Comparison of ENCODE assay signal across 1 cellular context in the genomic region with DNA sequence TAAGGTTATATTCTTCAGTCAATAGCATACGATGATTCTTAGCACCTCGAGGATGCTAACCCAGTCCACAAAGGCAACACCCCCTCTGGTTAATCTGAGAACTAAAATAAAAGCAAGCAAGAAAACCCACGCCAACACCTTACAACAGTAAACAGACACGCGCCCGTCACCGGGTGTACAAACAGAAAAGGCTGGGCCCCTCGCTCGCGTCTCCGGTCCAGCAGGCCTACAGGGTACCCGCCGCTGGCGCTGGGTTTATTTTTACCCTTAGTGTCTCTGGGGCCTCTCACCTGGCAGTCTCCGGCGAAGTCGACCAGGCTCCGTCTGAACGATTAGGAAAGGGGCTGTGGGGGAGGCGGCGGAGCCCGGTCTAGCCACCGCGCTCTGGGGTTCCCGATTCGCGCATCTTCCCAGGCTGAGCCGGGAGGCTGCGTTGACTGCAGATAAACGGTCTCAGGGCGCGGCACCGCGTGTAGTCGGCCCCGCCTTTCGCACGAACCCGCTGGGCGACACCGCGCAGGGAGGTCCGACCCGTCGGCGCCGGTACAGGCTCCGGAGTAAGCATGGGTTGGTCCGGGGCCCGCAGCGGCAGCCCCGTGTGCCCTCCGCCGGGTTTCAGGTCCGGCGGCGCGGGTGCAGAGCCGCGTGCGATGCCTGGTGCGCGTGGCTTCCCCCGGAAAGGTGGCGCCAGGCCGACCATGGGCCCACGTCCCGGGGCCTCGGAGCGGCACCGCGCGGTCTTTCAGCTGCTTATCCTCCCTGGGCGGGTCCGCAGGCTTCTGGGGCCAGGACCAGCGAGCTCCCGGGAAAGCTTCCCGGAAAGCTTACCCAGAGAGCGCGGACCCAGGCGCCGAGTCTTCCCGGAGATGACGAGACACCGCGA.
TF ChIP-seq lines count a peak whose summit lies in the region.

A gene with protein sequence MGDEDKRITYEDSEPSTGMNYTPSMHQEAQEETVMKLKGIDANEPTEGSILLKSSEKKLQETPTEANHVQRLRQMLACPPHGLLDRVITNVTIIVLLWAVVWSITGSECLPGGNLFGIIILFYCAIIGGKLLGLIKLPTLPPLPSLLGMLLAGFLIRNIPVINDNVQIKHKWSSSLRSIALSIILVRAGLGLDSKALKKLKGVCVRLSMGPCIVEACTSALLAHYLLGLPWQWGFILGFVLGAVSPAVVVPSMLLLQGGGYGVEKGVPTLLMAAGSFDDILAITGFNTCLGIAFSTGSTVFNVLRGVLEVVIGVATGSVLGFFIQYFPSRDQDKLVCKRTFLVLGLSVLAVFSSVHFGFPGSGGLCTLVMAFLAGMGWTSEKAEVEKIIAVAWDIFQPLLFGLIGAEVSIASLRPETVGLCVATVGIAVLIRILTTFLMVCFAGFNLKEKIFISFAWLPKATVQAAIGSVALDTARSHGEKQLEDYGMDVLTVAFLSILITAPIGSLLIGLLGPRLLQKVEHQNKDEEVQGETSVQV (minus strand): TSS at position 868 of the 883 bp plus-strand sequence. CDS start 9,211 bp downstream, outside the sequence.

TF ChIP-seq in SK-N-SH, 30 proteins besides CTCF, POLR2A, EP300 and RAD21 (continued from another document):
- TF ChIP-seq, protein P1, sequence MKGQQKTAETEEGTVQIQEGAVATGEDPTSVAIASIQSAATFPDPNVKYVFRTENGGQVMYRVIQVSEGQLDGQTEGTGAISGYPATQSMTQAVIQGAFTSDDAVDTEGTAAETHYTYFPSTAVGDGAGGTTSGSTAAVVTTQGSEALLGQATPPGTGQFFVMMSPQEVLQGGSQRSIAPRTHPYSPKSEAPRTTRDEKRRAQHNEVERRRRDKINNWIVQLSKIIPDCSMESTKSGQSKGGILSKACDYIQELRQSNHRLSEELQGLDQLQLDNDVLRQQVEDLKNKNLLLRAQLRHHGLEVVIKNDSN (IDR thresholded peaks at IDR 0.05; ENCODE audit: borderline replicate concordance, low read depth) = no peak
- no peak for TF ChIP-seq TEAD4 (IDR thresholded peaks at IDR 0.05; ENCODE audit: borderline replicate concordance, insufficient read depth)
- no peak for TF ChIP-seq FOXJ3 (CRISPR knock-in tag; IDR thresholded peaks at IDR 0.05)
- TF ChIP-seq, protein P2, sequence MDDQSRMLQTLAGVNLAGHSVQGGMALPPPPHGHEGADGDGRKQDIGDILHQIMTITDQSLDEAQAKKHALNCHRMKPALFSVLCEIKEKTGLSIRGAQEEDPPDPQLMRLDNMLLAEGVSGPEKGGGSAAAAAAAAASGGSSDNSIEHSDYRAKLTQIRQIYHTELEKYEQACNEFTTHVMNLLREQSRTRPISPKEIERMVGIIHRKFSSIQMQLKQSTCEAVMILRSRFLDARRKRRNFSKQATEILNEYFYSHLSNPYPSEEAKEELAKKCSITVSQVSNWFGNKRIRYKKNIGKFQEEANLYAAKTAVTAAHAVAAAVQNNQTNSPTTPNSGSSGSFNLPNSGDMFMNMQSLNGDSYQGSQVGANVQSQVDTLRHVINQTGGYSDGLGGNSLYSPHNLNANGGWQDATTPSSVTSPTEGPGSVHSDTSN (IDR thresholded peaks at IDR 0.05) = no peak
- peak; percentile 55 for TF ChIP-seq TAF1 (IDR thresholded peaks at IDR 0.05; ENCODE audit: borderline replicate concordance, low read depth, low read length)
- TF ChIP-seq, protein P3, sequence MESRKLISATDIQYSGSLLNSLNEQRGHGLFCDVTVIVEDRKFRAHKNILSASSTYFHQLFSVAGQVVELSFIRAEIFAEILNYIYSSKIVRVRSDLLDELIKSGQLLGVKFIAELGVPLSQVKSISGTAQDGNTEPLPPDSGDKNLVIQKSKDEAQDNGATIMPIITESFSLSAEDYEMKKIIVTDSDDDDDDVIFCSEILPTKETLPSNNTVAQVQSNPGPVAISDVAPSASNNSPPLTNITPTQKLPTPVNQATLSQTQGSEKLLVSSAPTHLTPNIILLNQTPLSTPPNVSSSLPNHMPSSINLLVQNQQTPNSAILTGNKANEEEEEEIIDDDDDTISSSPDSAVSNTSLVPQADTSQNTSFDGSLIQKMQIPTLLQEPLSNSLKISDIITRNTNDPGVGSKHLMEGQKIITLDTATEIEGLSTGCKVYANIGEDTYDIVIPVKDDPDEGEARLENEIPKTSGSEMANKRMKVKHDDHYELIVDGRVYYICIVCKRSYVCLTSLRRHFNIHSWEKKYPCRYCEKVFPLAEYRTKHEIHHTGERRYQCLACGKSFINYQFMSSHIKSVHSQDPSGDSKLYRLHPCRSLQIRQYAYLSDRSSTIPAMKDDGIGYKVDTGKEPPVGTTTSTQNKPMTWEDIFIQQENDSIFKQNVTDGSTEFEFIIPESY (IDR thresholded peaks at IDR 0.05; ENCODE audit: borderline replicate concordance, low read depth) = peak; percentile 91
- 0 out of 2 replicates have a peak, but pooled peaks have one; percentile 19 for TF ChIP-seq GATA2 (CRISPR knock-in tag; IDR thresholded peaks at IDR 0.05)
- TF ChIP-seq, protein P4, sequence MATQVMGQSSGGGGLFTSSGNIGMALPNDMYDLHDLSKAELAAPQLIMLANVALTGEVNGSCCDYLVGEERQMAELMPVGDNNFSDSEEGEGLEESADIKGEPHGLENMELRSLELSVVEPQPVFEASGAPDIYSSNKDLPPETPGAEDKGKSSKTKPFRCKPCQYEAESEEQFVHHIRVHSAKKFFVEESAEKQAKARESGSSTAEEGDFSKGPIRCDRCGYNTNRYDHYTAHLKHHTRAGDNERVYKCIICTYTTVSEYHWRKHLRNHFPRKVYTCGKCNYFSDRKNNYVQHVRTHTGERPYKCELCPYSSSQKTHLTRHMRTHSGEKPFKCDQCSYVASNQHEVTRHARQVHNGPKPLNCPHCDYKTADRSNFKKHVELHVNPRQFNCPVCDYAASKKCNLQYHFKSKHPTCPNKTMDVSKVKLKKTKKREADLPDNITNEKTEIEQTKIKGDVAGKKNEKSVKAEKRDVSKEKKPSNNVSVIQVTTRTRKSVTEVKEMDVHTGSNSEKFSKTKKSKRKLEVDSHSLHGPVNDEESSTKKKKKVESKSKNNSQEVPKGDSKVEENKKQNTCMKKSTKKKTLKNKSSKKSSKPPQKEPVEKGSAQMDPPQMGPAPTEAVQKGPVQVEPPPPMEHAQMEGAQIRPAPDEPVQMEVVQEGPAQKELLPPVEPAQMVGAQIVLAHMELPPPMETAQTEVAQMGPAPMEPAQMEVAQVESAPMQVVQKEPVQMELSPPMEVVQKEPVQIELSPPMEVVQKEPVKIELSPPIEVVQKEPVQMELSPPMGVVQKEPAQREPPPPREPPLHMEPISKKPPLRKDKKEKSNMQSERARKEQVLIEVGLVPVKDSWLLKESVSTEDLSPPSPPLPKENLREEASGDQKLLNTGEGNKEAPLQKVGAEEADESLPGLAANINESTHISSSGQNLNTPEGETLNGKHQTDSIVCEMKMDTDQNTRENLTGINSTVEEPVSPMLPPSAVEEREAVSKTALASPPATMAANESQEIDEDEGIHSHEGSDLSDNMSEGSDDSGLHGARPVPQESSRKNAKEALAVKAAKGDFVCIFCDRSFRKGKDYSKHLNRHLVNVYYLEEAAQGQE (IDR thresholded peaks at IDR 0.05; ENCODE audit: low read depth, low read length) = no peak
- no peak for TF ChIP-seq RCOR1 (IDR thresholded peaks at IDR 0.05; ENCODE audit: low read length)
- TF ChIP-seq, protein P5, sequence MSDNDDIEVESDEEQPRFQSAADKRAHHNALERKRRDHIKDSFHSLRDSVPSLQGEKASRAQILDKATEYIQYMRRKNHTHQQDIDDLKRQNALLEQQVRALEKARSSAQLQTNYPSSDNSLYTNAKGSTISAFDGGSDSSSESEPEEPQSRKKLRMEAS (IDR thresholded peaks at IDR 0.05; ENCODE audit: low read depth) = peak; percentile 81; the same call in 1 of the 2 replicates
- TF ChIP-seq RXRA (IDR thresholded peaks at IDR 0.05; ENCODE audit: borderline replicate concordance, low read depth) = no peak
- TF ChIP-seq ELF1 (IDR thresholded peaks at IDR 0.05) = no peak
- TF ChIP-seq, protein P6, sequence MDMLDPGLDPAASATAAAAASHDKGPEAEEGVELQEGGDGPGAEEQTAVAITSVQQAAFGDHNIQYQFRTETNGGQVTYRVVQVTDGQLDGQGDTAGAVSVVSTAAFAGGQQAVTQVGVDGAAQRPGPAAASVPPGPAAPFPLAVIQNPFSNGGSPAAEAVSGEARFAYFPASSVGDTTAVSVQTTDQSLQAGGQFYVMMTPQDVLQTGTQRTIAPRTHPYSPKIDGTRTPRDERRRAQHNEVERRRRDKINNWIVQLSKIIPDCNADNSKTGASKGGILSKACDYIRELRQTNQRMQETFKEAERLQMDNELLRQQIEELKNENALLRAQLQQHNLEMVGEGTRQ (IDR thresholded peaks at IDR 0.05; ENCODE audit: borderline replicate concordance, low read depth, low read length) = no peak
- no peak for TF ChIP-seq RFX5 (IDR thresholded peaks at IDR 0.05; ENCODE audit: low read length)
- TF ChIP-seq FOXM1 (IDR thresholded peaks at IDR 0.05; ENCODE audit: low read depth) = 0 out of 2 replicates have a peak, but pooled peaks have one; percentile 32
- no peak for TF ChIP-seq NRF1 (IDR thresholded peaks at IDR 0.05; ENCODE audit: low read depth, low read length)
- TF ChIP-seq YY1 (IDR thresholded peaks at IDR 0.05; ENCODE audit: low read depth) = no peak
- TF ChIP-seq POLR2AphosphoS5 (IDR thresholded peaks at IDR 0.05; ENCODE audit: low read depth, low read length) = no peak; the same call in 1 of the 2 replicates
